2 cellular contexts compared by ENCODE assay signal in the genomic region with DNA sequence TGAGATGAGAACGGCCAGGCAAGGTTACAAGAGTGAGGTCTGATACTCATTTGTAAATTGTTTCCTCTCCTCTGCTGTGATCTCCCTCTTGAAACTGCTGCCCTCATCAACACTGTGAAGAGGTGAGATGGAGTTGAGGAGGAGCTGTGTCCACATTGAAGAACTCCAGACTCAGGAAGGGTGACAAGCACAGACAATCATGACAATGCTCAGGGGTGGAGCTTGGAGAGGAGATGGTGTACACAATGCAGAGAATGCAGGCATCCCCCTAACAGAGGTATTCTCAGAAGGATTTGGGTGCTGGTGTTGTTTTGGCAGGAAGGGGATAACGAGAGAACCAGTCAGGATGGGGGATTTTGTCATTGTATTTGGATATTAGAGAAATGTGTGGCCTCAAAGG.
TF ChIP-seq lines count a peak whose summit lies in the region.

No MANE protein-coding gene starts in this region.

TF ChIP-seq in SK-N-SH, 30 proteins besides CTCF, POLR2A, EP300 and RAD21 (continued from another document):
- TF ChIP-seq, protein P1, sequence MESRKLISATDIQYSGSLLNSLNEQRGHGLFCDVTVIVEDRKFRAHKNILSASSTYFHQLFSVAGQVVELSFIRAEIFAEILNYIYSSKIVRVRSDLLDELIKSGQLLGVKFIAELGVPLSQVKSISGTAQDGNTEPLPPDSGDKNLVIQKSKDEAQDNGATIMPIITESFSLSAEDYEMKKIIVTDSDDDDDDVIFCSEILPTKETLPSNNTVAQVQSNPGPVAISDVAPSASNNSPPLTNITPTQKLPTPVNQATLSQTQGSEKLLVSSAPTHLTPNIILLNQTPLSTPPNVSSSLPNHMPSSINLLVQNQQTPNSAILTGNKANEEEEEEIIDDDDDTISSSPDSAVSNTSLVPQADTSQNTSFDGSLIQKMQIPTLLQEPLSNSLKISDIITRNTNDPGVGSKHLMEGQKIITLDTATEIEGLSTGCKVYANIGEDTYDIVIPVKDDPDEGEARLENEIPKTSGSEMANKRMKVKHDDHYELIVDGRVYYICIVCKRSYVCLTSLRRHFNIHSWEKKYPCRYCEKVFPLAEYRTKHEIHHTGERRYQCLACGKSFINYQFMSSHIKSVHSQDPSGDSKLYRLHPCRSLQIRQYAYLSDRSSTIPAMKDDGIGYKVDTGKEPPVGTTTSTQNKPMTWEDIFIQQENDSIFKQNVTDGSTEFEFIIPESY (IDR thresholded peaks at IDR 0.05; ENCODE audit: borderline replicate concordance, low read depth), result no peak
- TF ChIP-seq NRF1 (IDR thresholded peaks at IDR 0.05; ENCODE audit: low read depth, low read length), result no peak
TF ChIP-seq in SK-N-SH: peak in this region for 0.

TF ChIP-seq in SK-N-SH treated with all-trans-retinoic acid at 6 μM for 48 hours, 23 proteins besides CTCF, POLR2A, EP300 and RAD21 (continued from another document):
- TF ChIP-seq TSHZ2 (CRISPR knock-in tag; IDR thresholded peaks at IDR 0.05) (no peak), ARNTL (CRISPR knock-in tag; IDR thresholded peaks at IDR 0.05; ENCODE audit: borderline replicate concordance, low read depth) (no peak), SNAI2 (CRISPR knock-in tag; IDR thresholded peaks at IDR 0.05) (no peak), RARB (CRISPR knock-in tag; IDR thresholded peaks at IDR 0.05) (no peak), TCF4 (CRISPR knock-in tag; IDR thresholded peaks at IDR 0.05; ENCODE audit: borderline replicate concordance) (no peak), PPARA (CRISPR knock-in tag; IDR thresholded peaks at IDR 0.05; ENCODE audit: borderline replicate concordance) (no peak), GLIS3 (CRISPR knock-in tag; IDR thresholded peaks at IDR 0.05) (no peak), ZNF8 (CRISPR knock-in tag; IDR thresholded peaks at IDR 0.05) (no peak)
- TF ChIP-seq, protein P2, sequence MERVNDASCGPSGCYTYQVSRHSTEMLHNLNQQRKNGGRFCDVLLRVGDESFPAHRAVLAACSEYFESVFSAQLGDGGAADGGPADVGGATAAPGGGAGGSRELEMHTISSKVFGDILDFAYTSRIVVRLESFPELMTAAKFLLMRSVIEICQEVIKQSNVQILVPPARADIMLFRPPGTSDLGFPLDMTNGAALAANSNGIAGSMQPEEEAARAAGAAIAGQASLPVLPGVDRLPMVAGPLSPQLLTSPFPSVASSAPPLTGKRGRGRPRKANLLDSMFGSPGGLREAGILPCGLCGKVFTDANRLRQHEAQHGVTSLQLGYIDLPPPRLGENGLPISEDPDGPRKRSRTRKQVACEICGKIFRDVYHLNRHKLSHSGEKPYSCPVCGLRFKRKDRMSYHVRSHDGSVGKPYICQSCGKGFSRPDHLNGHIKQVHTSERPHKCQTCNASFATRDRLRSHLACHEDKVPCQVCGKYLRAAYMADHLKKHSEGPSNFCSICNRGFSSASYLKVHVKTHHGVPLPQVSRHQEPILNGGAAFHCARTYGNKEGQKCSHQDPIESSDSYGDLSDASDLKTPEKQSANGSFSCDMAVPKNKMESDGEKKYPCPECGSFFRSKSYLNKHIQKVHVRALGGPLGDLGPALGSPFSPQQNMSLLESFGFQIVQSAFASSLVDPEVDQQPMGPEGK (CRISPR knock-in tag; IDR thresholded peaks at IDR 0.05; ENCODE audit: borderline replicate concordance), result no peak
